9 cellular contexts compared by ENCODE assay signal in the genomic region with DNA sequence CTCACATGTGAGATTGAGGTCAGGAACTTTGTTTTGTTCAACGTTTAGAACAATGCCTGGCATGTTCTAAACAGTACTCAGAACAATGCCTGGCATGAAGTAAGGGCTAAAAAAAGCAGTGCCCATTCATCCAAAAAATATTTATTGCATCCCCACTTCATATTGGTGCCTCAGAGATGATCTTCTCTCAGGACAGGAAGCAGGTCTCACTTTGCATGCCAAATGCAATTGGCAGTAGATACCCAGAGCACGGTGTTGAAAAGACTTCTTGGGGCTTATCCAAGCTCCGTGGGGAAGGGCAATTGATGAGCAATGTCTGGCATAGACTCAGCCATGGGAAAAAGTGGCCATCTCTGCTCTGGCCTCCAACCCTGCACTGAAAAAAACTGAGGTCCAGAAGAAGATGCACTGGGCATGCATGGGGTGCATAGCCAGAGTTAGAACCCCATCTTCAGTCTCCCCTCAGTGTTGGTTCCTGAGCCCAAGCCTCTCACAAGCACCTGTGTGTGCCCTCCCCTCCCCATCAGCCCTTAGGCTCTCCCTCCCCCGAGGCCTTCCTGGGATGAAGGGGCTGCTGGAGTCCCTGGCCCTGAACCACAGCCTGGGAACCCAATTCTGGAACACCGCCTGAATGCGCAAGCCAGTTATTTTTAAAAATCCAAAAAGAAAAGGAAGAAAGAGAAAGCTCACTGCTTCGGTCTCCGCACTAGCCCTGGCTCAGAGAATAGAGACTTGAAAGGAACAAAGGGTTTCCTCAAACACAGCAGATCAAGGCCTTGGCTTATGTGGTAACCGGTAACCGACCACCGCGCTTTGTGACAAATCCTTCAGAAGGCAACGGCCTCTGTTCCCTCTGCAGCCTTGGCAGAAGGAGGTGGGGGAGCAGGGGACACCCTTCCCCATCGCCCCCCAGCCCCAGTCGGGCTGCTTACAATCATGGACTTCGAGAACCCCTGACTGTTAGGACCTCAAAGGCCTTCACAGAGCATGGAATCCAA.
DNase-seq lines count a peak whose midpoint lies in the region; ATAC-seq and TF ChIP-seq lines count a peak whose summit lies in the region.
"Had no signal": no experiment of that assay in that cellular context is flagged by ENCODE, and none has a peak within 500 bp of the region (broad histone marks: within the 10 kb centered on the region; RNA-seq: fewer than 3 reads in every experiment).

No MANE protein-coding gene starts in this region.

- H3K27me3 Mint-ChIP-seq in activated naive CD4-positive, alpha-beta T cell treated with anti-CD3 and anti-CD28 coated beads, Interleukin-2, amount 50 U/mL, for 24 hours = peaks cover 19% of the 10 kb centered on the region
- H3K27me3 Mint-ChIP-seq in brain = peaks cover 7% of the 10 kb centered on the region

- H3K27ac ChIP-seq in left lung (peak overlapping the region in 1 of 2 donors; percentile 94), aorta (ENCODE audit: low read depth in 1 of 2, low read length in 2 of 2) (peak overlapping the region; percentile 79 to 95)

- intact Hi-C loops in left lung (cut with DNase I) (no loop called here), aorta (cut with DNase I) (loop anchor here in 1 of 2 donors (10.0 kb wide), 1 partner anchor 288 kb away; the partner anchor contains the start of gene STK35)

- peak overlapping the region; percentile 18 for H3K27ac Mint-ChIP-seq in activated naive CD4-positive, alpha-beta T cell treated with anti-CD3 and anti-CD28 coated beads, Interleukin-2, amount 50 U/mL, for 24 hours
- H3K27ac Mint-ChIP-seq in brain = peak overlapping the region; percentile 57 to 93 (median 73)

- H3K4me1 Mint-ChIP-seq in activated naive CD4-positive, alpha-beta T cell treated with anti-CD3 and anti-CD28 coated beads, Interleukin-2, amount 50 U/mL, for 24 hours = peaks cover 18% of the 10 kb centered on the region
- H3K4me1 Mint-ChIP-seq in brain = peaks cover 67% of the 10 kb centered on the region

- peaks cover 2% of the 10 kb centered on the region for H3K36me3 Mint-ChIP-seq in activated naive CD4-positive, alpha-beta T cell treated with anti-CD3 and anti-CD28 coated beads, Interleukin-2, amount 50 U/mL, for 24 hours
- no peaks in the 10 kb centered on the region for H3K36me3 Mint-ChIP-seq in brain

- no peaks in the 10 kb centered on the region for H3K9me3 ChIP-seq in left lung
- no peaks in the 10 kb centered on the region for H3K9me3 ChIP-seq in aorta (ENCODE audit: control insufficient read depth, low read length)

- no peak overlapping the region for H3K4me3 ChIP-seq in left lung
- no peak overlapping the region for H3K4me3 ChIP-seq in aorta (ENCODE audit: low read length in 2 of 2)
- H3K4me3 ChIP-seq: K562 had no signal

- H3K27me3 ChIP-seq in left lung (peaks cover 0 to 26% of the 10 kb centered on the region in 2 donors), aorta (ENCODE audit: control insufficient read depth in 1 of 2, insufficient read depth in 2 of 2, low read length in 1 of 2) (no peaks in the 10 kb centered on the region)

- H3K36me3 ChIP-seq in left lung (no peaks in the 10 kb centered on the region), aorta (ENCODE audit: control insufficient read depth in 1 of 2, insufficient read depth in 2 of 2, low read length in 1 of 2) (no peaks in the 10 kb centered on the region)

- no peak for ATAC-seq in left lung
- peak; percentile 31 for ATAC-seq in aorta (ENCODE audit: low FRiP score)
- ATAC-seq in HG03342 (IDR thresholded peaks at IDR 0.05; ENCODE audit: unreplicated experiment) = no peak
- no peak for ATAC-seq in GM21515 (IDR thresholded peaks at IDR 0.05; ENCODE audit: unreplicated experiment)
- ATAC-seq: K562 had no signal

- no peak for TF ChIP-seq CTCF in brain (conservative IDR thresholded peaks at IDR 0.05)
- no peak for TF ChIP-seq CTCF in left lung (IDR thresholded peaks at IDR 0.05)

- WGBS in aorta, 2 donors = 12 to 13% methylated on average over 16 of the region's 16 CpGs

- no peak for DNase-seq in activated naive CD4-positive, alpha-beta T cell treated with Interleukin-2 at 50 U/mL for 16 hours
- DNase-seq in left lung (peak; percentile 28 to 51), aorta (no peak), NCI-H510A (lab: John Stamatoyannopoulos, UW) (no peak)

- peaks cover 5 to 84% of the 10 kb centered on the region in 2 donors for H3K4me1 ChIP-seq in left lung
- peaks cover 0 to 8% of the 10 kb centered on the region in 2 donors for H3K4me1 ChIP-seq in aorta (ENCODE audit: control insufficient read depth in 1 of 2, insufficient read depth in 2 of 2, low read length in 2 of 2)

- H3K9me3 Mint-ChIP-seq in activated naive CD4-positive, alpha-beta T cell treated with anti-CD3 and anti-CD28 coated beads, Interleukin-2, amount 50 U/mL, for 24 hours = no peaks in the 10 kb centered on the region
- peaks cover 0 to 13% (median 8%) of the 10 kb centered on the region in 5 experiments for H3K9me3 Mint-ChIP-seq in brain

- peak overlapping the region; percentile 40 for H3K4me3 Mint-ChIP-seq in activated naive CD4-positive, alpha-beta T cell treated with anti-CD3 and anti-CD28 coated beads, Interleukin-2, amount 50 U/mL, for 24 hours
- H3K4me3 Mint-ChIP-seq in brain = peak overlapping the region in 1 of 5 experiments; percentile 4

Comparison
In these comparisons a context has a peak if more than half of its experiments do, and no peak if none do; other contexts are left out.
1. DNase-seq: peak in left lung (2 of 2); none in activated naive CD4-positive, alpha-beta T cell treated with Interleukin-2 at 50 U/mL for 16 hours (single experiment), aorta (0 of 2) and NCI-H510A (single experiment).